In the genomic region with DNA sequence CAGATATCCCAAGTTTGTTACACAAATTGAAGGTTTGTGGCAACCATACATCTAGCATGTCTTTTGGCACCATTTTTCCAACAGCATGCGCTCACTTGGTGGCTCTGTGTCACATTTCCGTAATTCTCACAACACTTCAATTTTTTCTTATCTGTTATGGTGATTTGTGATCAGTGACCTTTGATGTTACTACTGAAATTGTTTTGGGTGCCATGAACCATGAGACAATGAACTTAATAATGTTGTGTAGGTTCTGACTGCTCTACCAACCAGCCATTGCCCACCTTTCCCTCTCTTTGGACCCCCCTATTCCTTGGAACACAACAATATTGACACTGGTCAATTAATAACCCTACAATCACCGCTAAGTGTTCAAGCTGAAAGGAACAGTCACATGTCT, we compare ENCODE assay signal across 33 cellular contexts. TPM values are rescaled to one million over a fixed set of nuclear protein-coding genes. Genes with fewer than 3 reads are reported as not detected.
"Had no signal": no experiment of that assay in that cellular context is flagged by ENCODE, and none has a peak within 500 bp of the region (broad histone marks: within the 10 kb centered on the region; RNA-seq: fewer than 3 reads in every experiment).

No MANE protein-coding gene starts in this region.

- H3K9me3 ChIP-seq: adrenal gland, body of pancreas, breast epithelium had no signal

- FAIRE-seq: astrocyte, TTC549 had no signal

- H3K36me3 ChIP-seq: adrenal gland, breast epithelium had no signal

- ATAC-seq: activated CD8-positive, alpha-beta T cell treated with anti-CD3 and anti-CD28 coated beads for 36 hours; activated naive CD4-positive, alpha-beta T cell treated with anti-CD3 and anti-CD28 coated beads, Interleukin-2, amount 50 U/mL, for 72 hours; activated T-helper 17 cell treated with anti-CD3 and anti-CD28 coated beads, Interleukin-2, amount 50 U/mL, for 72 hours; body of pancreas had no signal

- DNase-seq: activated B cell treated with CpG ODN at 0.5 μM for 24 hours; activated CD4-positive, alpha-beta memory T cell treated with anti-CD3 and anti-CD28 coated beads for 36 hours; activated CD4-positive, alpha-beta T cell treated with anti-CD3 and anti-CD28 coated beads for 4 hours; activated CD4-positive, alpha-beta T cell treated with anti-CD3 and anti-CD28 coated beads, Interleukin-2, amount 10 ng/mL, durations not matched to agents 24 days and 14 days; activated CD4-positive, alpha-beta T cell treated with anti-CD3 and anti-CD28 coated beads, Interleukin-2, amount 50 U/mL, for 1 hour; activated CD4-positive, alpha-beta T cell treated with anti-CD3 and anti-CD28 coated beads, Interleukin-2, amount 50 U/mL, for 4 hours; activated CD4-positive, CD25-positive, alpha-beta regulatory T cell treated with anti-CD3 and anti-CD28 coated beads, Interleukin-2, amount 50 U/mL, for 72 hours; activated CD8-positive, alpha-beta memory T cell treated with anti-CD3 and anti-CD28 coated beads, Interleukin-2, amount 50 U/mL, for 4 hours; activated CD8-positive, alpha-beta T cell treated with anti-CD3 and anti-CD28 coated beads for 36 hours; activated effector memory CD4-positive, alpha-beta T cell treated with anti-CD3 and anti-CD28 coated beads, Interleukin-2, amount 50 U/mL, for 16 hours; activated gamma-delta T cell treated with Interleukin-2 at 50 U/mL for 16 hours; activated naive CD4-positive, alpha-beta T cell; activated naive CD4-positive, alpha-beta T cell treated with anti-CD3 and anti-CD28 coated beads for 36 hours; activated naive CD4-positive, alpha-beta T cell treated with anti-CD3 and anti-CD28 coated beads, Interleukin-2, amount 50 U/mL, for 16 hours; activated naive CD8-positive, alpha-beta T cell treated with anti-CD3 and anti-CD28 coated beads for 36 hours; activated T-cell treated with anti-CD3 and anti-CD28 coated beads for 4 hours; activated T-cell treated with anti-CD3 and anti-CD28 coated beads, Interleukin-2, amount 50 U/mL, for 1 hour; activated T-cell treated with anti-CD3 and anti-CD28 coated beads, Interleukin-2, amount 50 U/mL, for 48 hours; adrenal gland; amniotic stem cell; aorta; body of pancreas; brain microvascular endothelial cell; central memory CD4-positive, alpha-beta T cell; T-helper 1 cell; T-helper 2 cell; T-helper 9 cell had no signal

- H3K4me3 ChIP-seq: adrenal gland, body of pancreas, breast epithelium had no signal

- H3K27me3 ChIP-seq: adrenal gland, body of pancreas, brain microvascular endothelial cell, breast epithelium had no signal

- H3K27ac ChIP-seq: adrenal gland, body of pancreas, brain microvascular endothelial cell, breast epithelium, VCaP had no signal

RNA-seq across cellular contexts. Expression of gene MAP6D1, which starts 48.6 kb away (rescaled TPM):
- polyA plus RNA-seq: aorta had no signal
